1 cellular context compared by ENCODE assay signal in the genomic region with DNA sequence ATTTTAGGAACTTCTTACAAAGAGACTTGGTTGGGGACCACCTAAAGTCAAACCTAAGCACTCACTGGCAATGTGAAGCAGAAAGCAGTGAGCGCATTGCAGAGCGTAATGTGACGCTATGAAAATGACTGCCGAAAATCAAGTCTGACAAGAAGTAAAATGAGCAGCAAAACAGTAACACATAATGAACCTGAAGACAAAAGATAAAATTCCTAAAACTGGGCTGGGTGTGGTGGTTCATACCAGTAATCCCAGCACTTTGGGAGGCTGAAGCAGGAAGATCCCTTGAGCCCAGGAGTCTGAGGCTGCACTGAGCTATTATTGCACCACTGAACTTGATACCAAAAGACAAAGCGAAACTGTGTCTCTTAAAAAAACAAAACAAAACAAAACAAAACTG.
TF ChIP-seq lines count a peak whose summit lies in the region.

No MANE protein-coding gene starts in this region.

TF ChIP-seq in SK-N-SH treated with all-trans-retinoic acid at 6 μM for 48 hours, 23 proteins besides CTCF, POLR2A, EP300 and RAD21 (continued from another document):
- TF ChIP-seq, protein P1, sequence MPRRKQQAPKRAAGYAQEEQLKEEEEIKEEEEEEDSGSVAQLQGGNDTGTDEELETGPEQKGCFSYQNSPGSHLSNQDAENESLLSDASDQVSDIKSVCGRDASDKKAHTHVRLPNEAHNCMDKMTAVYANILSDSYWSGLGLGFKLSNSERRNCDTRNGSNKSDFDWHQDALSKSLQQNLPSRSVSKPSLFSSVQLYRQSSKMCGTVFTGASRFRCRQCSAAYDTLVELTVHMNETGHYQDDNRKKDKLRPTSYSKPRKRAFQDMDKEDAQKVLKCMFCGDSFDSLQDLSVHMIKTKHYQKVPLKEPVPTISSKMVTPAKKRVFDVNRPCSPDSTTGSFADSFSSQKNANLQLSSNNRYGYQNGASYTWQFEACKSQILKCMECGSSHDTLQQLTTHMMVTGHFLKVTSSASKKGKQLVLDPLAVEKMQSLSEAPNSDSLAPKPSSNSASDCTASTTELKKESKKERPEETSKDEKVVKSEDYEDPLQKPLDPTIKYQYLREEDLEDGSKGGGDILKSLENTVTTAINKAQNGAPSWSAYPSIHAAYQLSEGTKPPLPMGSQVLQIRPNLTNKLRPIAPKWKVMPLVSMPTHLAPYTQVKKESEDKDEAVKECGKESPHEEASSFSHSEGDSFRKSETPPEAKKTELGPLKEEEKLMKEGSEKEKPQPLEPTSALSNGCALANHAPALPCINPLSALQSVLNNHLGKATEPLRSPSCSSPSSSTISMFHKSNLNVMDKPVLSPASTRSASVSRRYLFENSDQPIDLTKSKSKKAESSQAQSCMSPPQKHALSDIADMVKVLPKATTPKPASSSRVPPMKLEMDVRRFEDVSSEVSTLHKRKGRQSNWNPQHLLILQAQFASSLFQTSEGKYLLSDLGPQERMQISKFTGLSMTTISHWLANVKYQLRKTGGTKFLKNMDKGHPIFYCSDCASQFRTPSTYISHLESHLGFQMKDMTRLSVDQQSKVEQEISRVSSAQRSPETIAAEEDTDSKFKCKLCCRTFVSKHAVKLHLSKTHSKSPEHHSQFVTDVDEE (CRISPR knock-in tag; IDR thresholded peaks at IDR 0.05) = no peak
- TF ChIP-seq, protein P2, sequence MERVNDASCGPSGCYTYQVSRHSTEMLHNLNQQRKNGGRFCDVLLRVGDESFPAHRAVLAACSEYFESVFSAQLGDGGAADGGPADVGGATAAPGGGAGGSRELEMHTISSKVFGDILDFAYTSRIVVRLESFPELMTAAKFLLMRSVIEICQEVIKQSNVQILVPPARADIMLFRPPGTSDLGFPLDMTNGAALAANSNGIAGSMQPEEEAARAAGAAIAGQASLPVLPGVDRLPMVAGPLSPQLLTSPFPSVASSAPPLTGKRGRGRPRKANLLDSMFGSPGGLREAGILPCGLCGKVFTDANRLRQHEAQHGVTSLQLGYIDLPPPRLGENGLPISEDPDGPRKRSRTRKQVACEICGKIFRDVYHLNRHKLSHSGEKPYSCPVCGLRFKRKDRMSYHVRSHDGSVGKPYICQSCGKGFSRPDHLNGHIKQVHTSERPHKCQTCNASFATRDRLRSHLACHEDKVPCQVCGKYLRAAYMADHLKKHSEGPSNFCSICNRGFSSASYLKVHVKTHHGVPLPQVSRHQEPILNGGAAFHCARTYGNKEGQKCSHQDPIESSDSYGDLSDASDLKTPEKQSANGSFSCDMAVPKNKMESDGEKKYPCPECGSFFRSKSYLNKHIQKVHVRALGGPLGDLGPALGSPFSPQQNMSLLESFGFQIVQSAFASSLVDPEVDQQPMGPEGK (CRISPR knock-in tag; IDR thresholded peaks at IDR 0.05; ENCODE audit: borderline replicate concordance) = no peak
- TF ChIP-seq TCF4 (CRISPR knock-in tag; IDR thresholded peaks at IDR 0.05; ENCODE audit: borderline replicate concordance) (no peak), OSR1 (CRISPR knock-in tag; IDR thresholded peaks at IDR 0.05) (no peak), SNAI2 (CRISPR knock-in tag; IDR thresholded peaks at IDR 0.05) (no peak), RARB (CRISPR knock-in tag; IDR thresholded peaks at IDR 0.05) (no peak), CSDC2 (CRISPR knock-in tag; IDR thresholded peaks at IDR 0.05) (no peak), ZFP3 (CRISPR knock-in tag; IDR thresholded peaks at IDR 0.05) (no peak), GLIS3 (CRISPR knock-in tag; IDR thresholded peaks at IDR 0.05) (no peak), BACH2 (CRISPR knock-in tag; IDR thresholded peaks at IDR 0.05; ENCODE audit: borderline replicate concordance) (no peak)
- TF ChIP-seq, protein P3, sequence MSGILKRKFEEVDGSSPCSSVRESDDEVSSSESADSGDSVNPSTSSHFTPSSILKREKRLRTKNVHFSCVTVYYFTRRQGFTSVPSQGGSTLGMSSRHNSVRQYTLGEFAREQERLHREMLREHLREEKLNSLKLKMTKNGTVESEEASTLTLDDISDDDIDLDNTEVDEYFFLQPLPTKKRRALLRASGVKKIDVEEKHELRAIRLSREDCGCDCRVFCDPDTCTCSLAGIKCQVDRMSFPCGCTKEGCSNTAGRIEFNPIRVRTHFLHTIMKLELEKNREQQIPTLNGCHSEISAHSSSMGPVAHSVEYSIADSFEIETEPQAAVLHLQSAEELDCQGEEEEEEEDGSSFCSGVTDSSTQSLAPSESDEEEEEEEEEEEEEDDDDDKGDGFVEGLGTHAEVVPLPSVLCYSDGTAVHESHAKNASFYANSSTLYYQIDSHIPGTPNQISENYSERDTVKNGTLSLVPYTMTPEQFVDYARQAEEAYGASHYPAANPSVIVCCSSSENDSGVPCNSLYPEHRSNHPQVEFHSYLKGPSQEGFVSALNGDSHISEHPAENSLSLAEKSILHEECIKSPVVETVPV (CRISPR knock-in tag; IDR thresholded peaks at IDR 0.05) = no peak
